Comparison of ENCODE assay signal across 20 cellular contexts in the genomic region with DNA sequence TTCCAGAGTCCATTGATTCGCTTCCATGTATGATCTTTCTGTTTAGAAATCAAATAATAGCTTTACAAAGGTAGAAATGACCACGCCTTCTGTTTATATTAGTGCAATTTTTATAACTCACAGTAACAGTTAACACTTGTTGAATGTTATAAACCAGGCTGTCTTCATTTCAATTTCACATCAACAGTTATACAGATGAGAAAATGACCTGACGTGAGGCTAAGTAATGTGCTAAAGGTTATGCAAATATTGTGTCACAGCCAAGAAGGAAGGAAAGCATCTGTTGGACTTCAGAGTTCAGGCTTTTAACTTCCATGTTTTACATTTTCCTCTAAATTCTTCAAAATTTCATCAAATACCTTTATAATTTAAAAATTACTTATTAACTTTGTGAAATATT.
"Had no signal": no experiment of that assay in that cellular context is flagged by ENCODE, and none has a peak within 500 bp of the region (broad histone marks: within the 10 kb centered on the region; RNA-seq: fewer than 3 reads in every experiment).

No MANE protein-coding gene starts in this region.

- H3K4me1 ChIP-seq: left lung, lower lobe of right lung, prostate gland had no signal

- H3K9me3 Mint-ChIP-seq: memory B cell; mesothelial cell of epicardium; natural killer cell treated with Interleukin-12 subunit alpha and Interleukin-12 subunit beta and Interleukin-15 and Interleukin-18, amount 100 ng/mL, for 72 hours; neural progenitor cell had no signal

- H3K9me3 ChIP-seq: left lung, lower lobe of right lung, prostate gland had no signal

- H3K4me1 Mint-ChIP-seq: mesothelial cell of epicardium had no signal

- ATAC-seq: left lung; lower lobe of right lung; natural killer cell treated with Interleukin-12 subunit alpha and Interleukin-12 subunit beta and Interleukin-15 and Interleukin-18, amount 100 ng/mL, for 72 hours had no signal

- H3K27me3 ChIP-seq: hepatocyte, left lung, neural progenitor cell had no signal

- H3K4me3 ChIP-seq: hepatocyte, left lung, lower lobe of right lung, neural progenitor cell, prostate gland, smooth muscle cell had no signal

- H3K27me3 Mint-ChIP-seq: memory B cell; natural killer cell treated with Interleukin-12 subunit alpha and Interleukin-12 subunit beta and Interleukin-15 and Interleukin-18, amount 100 ng/mL, for 72 hours had no signal

- H3K27ac ChIP-seq: left lung, lower lobe of right lung, neural progenitor cell, parathyroid adenoma, prostate gland had no signal

- H3K36me3 ChIP-seq: prostate gland had no signal

- DNase-seq: central memory CD4-positive, alpha-beta T cell; cortex of kidney; erythroblast; foreskin melanocyte; head of caudate nucleus; kidney glomerular epithelial cell; left lung; lower lobe of right lung; occipital lobe; stimulated activated CD4-positive, alpha-beta T cell treated with anti-CD3 and anti-CD28 coated beads, Interleukin-2, amount 100 ng/mL, for 48 hours; stimulated activated naive CD4-positive, alpha-beta T cell treated with Interleukin-2 at 50 U/mL for 16 hours; trophoblast cell had no signal

- H3K4me3 Mint-ChIP-seq: memory B cell; mesothelial cell of epicardium; natural killer cell treated with Interleukin-12 subunit alpha and Interleukin-12 subunit beta and Interleukin-15 and Interleukin-18, amount 100 ng/mL, for 72 hours; neural progenitor cell had no signal

- H3K27ac Mint-ChIP-seq: memory B cell; mesothelial cell of epicardium; natural killer cell treated with Interleukin-12 subunit alpha and Interleukin-12 subunit beta and Interleukin-15 and Interleukin-18, amount 100 ng/mL, for 72 hours; neural progenitor cell had no signal
